27 cellular contexts compared by ENCODE assay signal in the genomic region with DNA sequence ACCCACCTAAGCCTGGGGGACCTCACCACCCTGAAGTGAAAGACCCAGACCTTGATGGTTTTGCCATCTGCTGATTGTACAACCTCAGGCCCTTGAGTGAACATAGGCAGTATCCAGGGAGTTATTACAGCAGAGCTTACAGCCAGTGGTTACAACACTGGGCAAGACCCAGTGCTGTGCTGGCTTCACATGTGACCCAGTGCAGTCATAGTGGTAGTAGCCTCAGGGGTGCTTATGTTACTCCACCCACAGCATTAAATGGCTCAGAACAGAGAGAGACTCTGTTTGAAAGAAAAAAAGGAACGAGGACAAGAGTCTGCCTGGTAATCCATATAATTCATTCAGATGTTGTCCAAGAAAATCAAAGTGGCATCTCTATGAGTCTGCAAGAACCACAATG.
"Had no signal": no experiment of that assay in that cellular context is flagged by ENCODE, and none has a peak within 500 bp of the region (broad histone marks: within the 10 kb centered on the region; RNA-seq: fewer than 3 reads in every experiment).

No MANE protein-coding gene starts in this region.

- H3K4me3 ChIP-seq: cardiac muscle cell had no signal

- H3K27ac ChIP-seq: cardiac muscle cell, WERI-Rb-1 had no signal

- ATAC-seq: activated CD8-positive, alpha-beta memory T cell treated with anti-CD3 and anti-CD28 coated beads, Interleukin-2, amount 10 ng/mL, durations not matched to agents 7 days and 5 days; activated naive CD8-positive, alpha-beta T cell treated with anti-CD3 and anti-CD28 coated beads, Interleukin-2, amount 50 U/mL, for 24 hours had no signal

- DNase-seq: activated CD4-positive, alpha-beta memory T cell treated with anti-CD3 and anti-CD28 coated beads, Interleukin-2, amount 10 ng/mL, durations not matched to agents 7 days and 5 days; activated CD4-positive, alpha-beta T cell treated with anti-CD3 and anti-CD28 coated beads for 1 hour; activated CD4-positive, alpha-beta T cell treated with anti-CD3 and anti-CD28 coated beads for 48 hours; activated CD4-positive, CD25-positive, alpha-beta regulatory T cell; activated CD8-positive, alpha-beta memory T cell treated with anti-CD3 and anti-CD28 coated beads for 24 hours; activated CD8-positive, alpha-beta memory T cell treated with anti-CD3 and anti-CD28 coated beads, Interleukin-2, amount 10 ng/mL, durations not matched to agents 7 days and 5 days; activated CD8-positive, alpha-beta memory T cell treated with anti-CD3 and anti-CD28 coated beads, Interleukin-2, amount 50 U/mL, for 48 hours; activated effector memory CD4-positive, alpha-beta T cell treated with Interleukin-2 at 50 U/mL for 16 hours; activated naive CD4-positive, alpha-beta T cell treated with anti-CD3 and anti-CD28 coated beads, Interleukin-2, amount 10 ng/mL, durations not matched to agents 7 days and 5 days; activated naive CD8-positive, alpha-beta T cell treated with anti-CD3 and anti-CD28 coated beads, Interleukin-2, amount 50 U/mL, for 24 hours; activated T-cell treated with anti-CD3 and anti-CD28 coated beads, Interleukin-2, amount 50 U/mL, for 48 hours; anterior cingulate cortex; NCI-H1105; NCI-H1417 treated with DMSO at 0.1 percent for 48 hours; NCI-H1930; NCI-H2081 treated with DMSO at 0.1 percent for 48 hours; NCI-H226; NCI-H446 treated with DMSO at 0.1 percent for 48 hours; NCI-H524; NK-92 treated with Interleukin-12 subunit alpha and Interleukin-12 subunit beta, amount 100 ng/mL, for 24 hours; Right ventricle myocardium superior; SW 1271; T-helper 1 cell; T-helper 2 cell; T-helper 9 cell; WERI-Rb-1 had no signal
